Comparison of ENCODE assay signal across 18 cellular contexts in genomic region chr17:63029520-63029919, GRCh38.
A peak's percentile ranks its signal among the peaks of the same experiment; 100 is the strongest.
DNase-seq lines count a peak whose midpoint lies in the region; ATAC-seq, FAIRE-seq and TF ChIP-seq lines count a peak whose summit lies in the region.
"Had no signal": no experiment of that assay in that cellular context is flagged by ENCODE, and none has a peak within 500 bp of the region (broad histone marks: within the 10 kb centered on the region; RNA-seq: fewer than 3 reads in every experiment).

No MANE protein-coding gene starts in this region.

- CTCF ChIA-PET in endothelial cell of umbilical vein (lab: Charles Lee) = interaction anchor here (1.4 kb wide), 1 partner anchor 10 kb away, joined by 4 read pairs; no protein-coding TSS in a partner anchor

- no peaks in the 10 kb centered on the region for H3K9me1 ChIP-seq in endothelial cell of umbilical vein (replicated peaks; ENCODE audit: control insufficient read depth, extremely low read depth, insufficient read depth, low read length)

- intact Hi-C loops in endothelial cell of umbilical vein (cut with micrococcal nuclease) (no loop called here), prostate gland (cut with DNase I) (no loop called here)

- H3K4me2 ChIP-seq in endothelial cell of umbilical vein (ENCODE audit: insufficient read depth, low read length) = no peak overlapping the region

- no peaks in the 10 kb centered on the region for H3K79me2 ChIP-seq in endothelial cell of umbilical vein (ENCODE audit: control insufficient read depth, insufficient read depth, low read length)

- H2AFZ ChIP-seq in endothelial cell of umbilical vein (ENCODE audit: low read depth, low read length) = no peak overlapping the region

- H4K20me1 ChIP-seq in endothelial cell of umbilical vein (replicated peaks; ENCODE audit: control insufficient read depth, extremely low read depth, insufficient read depth, low read length) = no peaks in the 10 kb centered on the region

- H3K4me3 ChIP-seq in endothelial cell of umbilical vein (replicated peaks in 1 of 3; ENCODE audit: insufficient read depth in 1 of 3, low read depth in 1 of 3, low read length in 3 of 3) (no peak overlapping the region), prostate gland (no peak overlapping the region)
- H3K4me3 ChIP-seq: right lobe of liver, SJCRH30, transverse colon had no signal

- peaks cover 2% of the 10 kb centered on the region for H3K4me1 ChIP-seq in endothelial cell of umbilical vein (ENCODE audit: control insufficient read depth, extremely low read depth, insufficient read depth, low read length)
- no peaks in the 10 kb centered on the region for H3K4me1 ChIP-seq in prostate gland (replicated peaks)
- H3K4me1 ChIP-seq: right lobe of liver, SJCRH30 had no signal

- H3K27me3 ChIP-seq in endothelial cell of umbilical vein (ENCODE audit: control insufficient read depth in 2 of 2, insufficient read depth in 2 of 2, low read length in 2 of 2) (no peaks in the 10 kb centered on the region), prostate gland (replicated peaks; ENCODE audit: insufficient read depth) (no peaks in the 10 kb centered on the region)
- H3K27me3 ChIP-seq: right lobe of liver, SJCRH30, transverse colon had no signal

- FAIRE-seq in endothelial cell of umbilical vein (lab: Jason Lieb, UNC) = no peak
- FAIRE-seq: H1, TTC549 had no signal

- BruUV-seq in endothelial cell of umbilical vein (replicated peaks; lab: Mats Ljungman, UMichigan) = no TSS peak

- H3K9me3 ChIP-seq in endothelial cell of umbilical vein (replicated peaks; ENCODE audit: control insufficient read depth, insufficient read depth, low read length) = no peaks in the 10 kb centered on the region
- H3K9me3 ChIP-seq in prostate gland = no peaks in the 10 kb centered on the region
- H3K9me3 ChIP-seq: right lobe of liver, SJCRH30, transverse colon had no signal

- TF ChIP-seq CTCF in endothelial cell of umbilical vein (IDR thresholded peaks at IDR 0.05; ENCODE audit: extremely low read depth in 1 of 2, insufficient read depth in 1 of 2, low read depth in 1 of 2, low read length in 2 of 2) = no peak
- no peak for TF ChIP-seq CTCF in prostate gland (IDR thresholded peaks at IDR 0.05)

- DNase-seq in Daoy (ENCODE audit: low read depth) (peak; percentile 8), RKO (ENCODE audit: low spot score) (peak; percentile 8), endothelial cell of umbilical vein (ENCODE audit: low read depth, low spot score) (peak; percentile 34), non-pigmented ciliary epithelial cell (ENCODE audit: low read depth) (peak; percentile 55), T1000 (lab: John Stamatoyannopoulos, UW) (no peak), prostate gland (ENCODE audit: low spot score) (no peak)
- DNase-seq in activated CD8-positive, alpha-beta memory T cell treated with anti-CD3 and anti-CD28 coated beads, Interleukin-2, amount 50 U/mL, for 4 hours = no peak
- DNase-seq: activated CD4-positive, alpha-beta memory T cell treated with anti-CD3 and anti-CD28 coated beads, Interleukin-2, amount 10 ng/mL, durations not matched to agents 7 days and 5 days; C1 segment of cervical spinal cord; NCI-H1105; NCI-H2227 treated with DMSO at 0.1 percent for 48 hours; right lobe of liver; SJCRH30; stimulated activated CD4-positive, alpha-beta T cell treated with anti-CD3 and anti-CD28 coated beads, Interleukin-4, amount 100 ng/mL, for 24 hours; transverse colon had no signal

- no peak for ATAC-seq in HG02973 (IDR thresholded peaks at IDR 0.05; ENCODE audit: unreplicated experiment)
- ATAC-seq: right lobe of liver had no signal

- no peak overlapping the region for H3K9ac ChIP-seq in endothelial cell of umbilical vein (replicated peaks; ENCODE audit: extremely low read depth, insufficient read depth, low read length)

- H3K27ac ChIP-seq in endothelial cell of umbilical vein (ENCODE audit: insufficient read depth, low read depth, low read length) (no peak overlapping the region), prostate gland (no peak overlapping the region)
- H3K27ac ChIP-seq: right lobe of liver, SJCRH30, transverse colon had no signal

- H3K36me3 ChIP-seq in endothelial cell of umbilical vein (ENCODE audit: control insufficient read depth in 2 of 2, extremely low read depth in 1 of 2, insufficient read depth in 2 of 2, low read length in 2 of 2) = no peaks in the 10 kb centered on the region
- no peaks in the 10 kb centered on the region for H3K36me3 ChIP-seq in prostate gland
- H3K36me3 ChIP-seq: right lobe of liver, SJCRH30, transverse colon had no signal

- dilution Hi-C loops in endothelial cell of umbilical vein (cut with MboI; ENCODE audit: extremely low pct_ligation_motif_present, low sequenced_read_pairs) = no loop called here

- TF ChIP-seq POLR2A in endothelial cell of umbilical vein (IDR thresholded peaks at IDR 0.05; ENCODE audit: low read depth, low read length) (no peak), prostate gland (IDR thresholded peaks at IDR 0.05) (no peak)

- POLR2A ChIA-PET in endothelial cell of umbilical vein (lab: Charles Lee) = no interaction called here

TF ChIP-seq in endothelial cell of umbilical vein, 7 proteins besides CTCF, POLR2A, EP300 and RAD21:
- peak; percentile 40 for TF ChIP-seq FOS (IDR thresholded peaks at IDR 0.05; ENCODE audit: borderline replicate concordance, insufficient read depth, low read length)
- no peak for TF ChIP-seq JUN (IDR thresholded peaks at IDR 0.05; ENCODE audit: borderline replicate concordance, insufficient read depth, insufficient read length, low read depth)

Comparison
In these comparisons a context has a peak if more than half of its experiments do, and no peak if none do; other contexts are left out.
1. DNase-seq: peak in Daoy (single experiment), RKO (single experiment), endothelial cell of umbilical vein (single experiment) and non-pigmented ciliary epithelial cell (single experiment); none in T1000 (single experiment), prostate gland (single experiment) and activated CD8-positive, alpha-beta memory T cell treated with anti-CD3 and anti-CD28 coated beads, Interleukin-2, amount 50 U/mL, for 4 hours (single experiment).